21 cellular contexts compared by ENCODE assay signal in genomic region chr1:227765261-227766014, GRCh38. TPM values are rescaled to one million over a fixed set of nuclear protein-coding genes. Genes with fewer than 3 reads are reported as not detected.
A peak's percentile ranks its signal among the peaks of the same experiment; 100 is the strongest.
DNase-seq lines count a peak whose midpoint lies in the region; ATAC-seq and TF ChIP-seq lines count a peak whose summit lies in the region.
"Had no signal": no experiment of that assay in that cellular context is flagged by ENCODE, and none has a peak within 500 bp of the region (broad histone marks: within the 10 kb centered on the region; RNA-seq: fewer than 3 reads in every experiment).

No MANE protein-coding gene starts in this region.

- CTCF ChIA-PET in CD4-positive, alpha-beta memory T cell (lab: Charles Lee; ENCODE audit: partially characterized antibody), result interaction anchor here (0.7 to 8.1 kb wide), 10 partner anchors 10 to 317 kb away, joined by 3 to 206 read pairs (median 4); partner anchors contain the start of genes ARF1 and WNT9A

- TF ChIP-seq CTCF in RWPE2 (IDR thresholded peaks at IDR 0.05; ENCODE audit: poor library complexity, severe bottlenecking) (no peak), lower lobe of right lung (IDR thresholded peaks at IDR 0.05) (no peak), lower leg skin (IDR thresholded peaks at IDR 0.05) (no peak)

- no peaks in the 10 kb centered on the region for H3K27me3 ChIP-seq in BLaER1
- H3K27me3 ChIP-seq in CD4-positive, alpha-beta memory T cell (ENCODE audit: insufficient read depth, low read length), result no peaks in the 10 kb centered on the region
- H3K27me3 ChIP-seq in RWPE2 (ENCODE audit: insufficient read depth, poor library complexity, severe bottlenecking), result no peaks in the 10 kb centered on the region
- no peaks in the 10 kb centered on the region for H3K27me3 ChIP-seq in lower lobe of right lung (ENCODE audit: low read depth)
- H3K27me3 ChIP-seq: adrenal gland, hepatocyte, MG63, sigmoid colon, tibial nerve had no signal

- H3K36me3 Mint-ChIP-seq in CD4-positive, alpha-beta memory T cell, result peaks cover 14 to 25% of the 10 kb centered on the region in 2 donors
- peaks cover 53% of the 10 kb centered on the region for H3K36me3 Mint-ChIP-seq in activated T-helper 2 cell treated with anti-CD3 and anti-CD28 coated beads, Interferon-gamma antibody, Interleukin-2, Interleukin-4, amounts not matched to agents 10 μg/mL and 5 μg/mL and 100 μg/mL, durations not matched to agents 14 hours and 24 hours and 36 hours (ENCODE audit: low read depth)

- 95 to 96% methylated on average over 8 of the region's 8 CpGs for WGBS in lower leg skin, 2 donors

- ATAC-seq in RWPE2 (ENCODE audit: low read depth), result no peak
- no peak for ATAC-seq in lower lobe of right lung

- intact Hi-C loops in CD4-positive, alpha-beta memory T cell (cut with micrococcal nuclease), result loop anchor here (1.0 to 10.0 kb wide), 4 partner anchors 23 to 399 kb away; partner anchors contain the start of genes ARF1 and IBA57
- intact Hi-C loops in lower lobe of right lung (cut with DNase I), result loop anchor here (10.0 kb wide), 1 partner anchor 169 kb away; no protein-coding TSS in a partner anchor
- intact Hi-C loops in activated T-helper 2 cell treated with anti-CD3 and anti-CD28 coated beads, Interferon-gamma antibody, Interleukin-2, Interleukin-4, amounts not matched to agents 10 μg/mL and 5 μg/mL and 100 μg/mL, durations not matched to agents 14 hours and 24 hours and 36 hours (cut with micrococcal nuclease), result loop anchor here (1.0 to 10.0 kb wide), 2 partner anchors 23 to 319 kb away; partner anchors contain the start of gene ARF1
- intact Hi-C loops in lower leg skin (cut with DNase I; ENCODE audit: low total_unique reads), result no loop called here

- peaks cover 88% of the 10 kb centered on the region for H4K20me1 ChIP-seq in BLaER1

- no peak overlapping the region for H3K4me3 ChIP-seq in BLaER1
- H3K4me3 ChIP-seq in CD4-positive, alpha-beta memory T cell (ENCODE audit: low read length in 2 of 2), result peak overlapping the region in 1 of 2 donors; percentile 37
- no peak overlapping the region for H3K4me3 ChIP-seq in RWPE2 (ENCODE audit: severe bottlenecking)
- H3K4me3 ChIP-seq in lower lobe of right lung, result no peak overlapping the region
- no peak overlapping the region for H3K4me3 ChIP-seq in lower leg skin (ENCODE audit: low read depth, poor library complexity, severe bottlenecking)
- H3K4me3 ChIP-seq: adrenal gland, hepatocyte, MG63, sigmoid colon, tibial nerve had no signal

- peaks cover 60% of the 10 kb centered on the region for H3K4me1 ChIP-seq in BLaER1
- H3K4me1 ChIP-seq in CD4-positive, alpha-beta memory T cell (ENCODE audit: insufficient read depth, low read length), result peaks cover 74% of the 10 kb centered on the region
- peaks cover 14% of the 10 kb centered on the region for H3K4me1 ChIP-seq in RWPE2 (ENCODE audit: insufficient read depth, poor library complexity, severe bottlenecking)
- peaks cover 49% of the 10 kb centered on the region for H3K4me1 ChIP-seq in lower lobe of right lung

- H3K9me3 Mint-ChIP-seq in CD4-positive, alpha-beta memory T cell, result no peaks in the 10 kb centered on the region
- H3K9me3 Mint-ChIP-seq in activated T-helper 2 cell treated with anti-CD3 and anti-CD28 coated beads, Interferon-gamma antibody, Interleukin-2, Interleukin-4, amounts not matched to agents 10 μg/mL and 5 μg/mL and 100 μg/mL, durations not matched to agents 14 hours and 24 hours and 36 hours, result no peaks in the 10 kb centered on the region
- H3K9me3 Mint-ChIP-seq: activated T-helper 1 cell treated with anti-CD3 and anti-CD28 coated beads, Interleukin-12 subunit alpha, Interleukin-12 subunit beta, Interleukin-2, Interleukin-4 antibody, amounts not matched to agents 30 ng/mL and 10 ng/mL and 1 ng/mL, durations not matched to agents 14 hours and 24 hours and 36 hours had no signal

- H3K4me1 Mint-ChIP-seq in CD4-positive, alpha-beta memory T cell, result peaks cover 58 to 86% (median 70%) of the 10 kb centered on the region in 4 donors
- peaks cover 72% of the 10 kb centered on the region for H3K4me1 Mint-ChIP-seq in activated T-helper 2 cell treated with anti-CD3 and anti-CD28 coated beads, Interferon-gamma antibody, Interleukin-2, Interleukin-4, amounts not matched to agents 10 μg/mL and 5 μg/mL and 100 μg/mL, durations not matched to agents 14 hours and 24 hours and 36 hours (ENCODE audit: low read depth)

- H3K27ac Mint-ChIP-seq in CD4-positive, alpha-beta memory T cell, result peak overlapping the region; percentile 84 to 96 (median 90)
- H3K27ac Mint-ChIP-seq in activated T-helper 2 cell treated with anti-CD3 and anti-CD28 coated beads, Interferon-gamma antibody, Interleukin-2, Interleukin-4, amounts not matched to agents 10 μg/mL and 5 μg/mL and 100 μg/mL, durations not matched to agents 14 hours and 24 hours and 36 hours, result no peak overlapping the region

- H3K27ac ChIP-seq in BLaER1 (no peak overlapping the region), RWPE2 (ENCODE audit: poor library complexity, severe bottlenecking) (peak overlapping the region; percentile 84), lower lobe of right lung (peak overlapping the region; percentile 15)
- peak overlapping the region; percentile 34 for H3K27ac ChIP-seq in CD4-positive, alpha-beta memory T cell (ENCODE audit: low read depth, low read length)
- H3K27ac ChIP-seq: adrenal gland, epithelial cell of prostate, hepatocyte, sigmoid colon had no signal

- TF ChIP-seq POLR2A in lower leg skin (IDR thresholded peaks at IDR 0.05), result no peak

- no peaks in the 10 kb centered on the region for H3K27me3 Mint-ChIP-seq in CD4-positive, alpha-beta memory T cell
- no peaks in the 10 kb centered on the region for H3K27me3 Mint-ChIP-seq in activated T-helper 2 cell treated with anti-CD3 and anti-CD28 coated beads, Interferon-gamma antibody, Interleukin-2, Interleukin-4, amounts not matched to agents 10 μg/mL and 5 μg/mL and 100 μg/mL, durations not matched to agents 14 hours and 24 hours and 36 hours (ENCODE audit: low read depth)

- no peak for DNase-seq in CD4-positive, alpha-beta memory T cell
- no peak for DNase-seq in RWPE2 (ENCODE audit: low spot score)
- peak; percentile 27 for DNase-seq in lower lobe of right lung
- DNase-seq in GDM1 (lab: John Stamatoyannopoulos, UW), result no peak
- no peak for DNase-seq in activated T-helper 2 cell treated with anti-CD3 and anti-CD28 coated beads, Interferon-gamma antibody, Interleukin-2, Interleukin-4, amounts not matched to agents 10 μg/mL and 5 μg/mL and 100 μg/mL, durations not matched to agents 14 hours and 24 hours and 36 hours (ENCODE audit: low spot score)
- no peak for DNase-seq in lower leg skin (ENCODE audit: low spot score in 2 of 2)
- no peak for DNase-seq in SIG-M5 treated with dmso at 0.1 percent for 504 hours (lab: John Stamatoyannopoulos, UW; ENCODE audit: unreplicated experiment)
- DNase-seq: dermis blood vessel endothelial cell, GOT3, sigmoid colon, SW 1271 had no signal

- H3K36me3 ChIP-seq in BLaER1 (peaks cover 89% of the 10 kb centered on the region), RWPE2 (ENCODE audit: low read depth) (no peaks in the 10 kb centered on the region), lower lobe of right lung (peaks cover 44% of the 10 kb centered on the region)
- H3K36me3 ChIP-seq in CD4-positive, alpha-beta memory T cell (ENCODE audit: insufficient read depth, low read length), result no peaks in the 10 kb centered on the region

- H3K4me3 Mint-ChIP-seq in CD4-positive, alpha-beta memory T cell, result peak overlapping the region in 7 of 8 donors; percentile 74 to 88 (median 79)
- no peak overlapping the region for H3K4me3 Mint-ChIP-seq in activated T-helper 2 cell treated with anti-CD3 and anti-CD28 coated beads, Interferon-gamma antibody, Interleukin-2, Interleukin-4, amounts not matched to agents 10 μg/mL and 5 μg/mL and 100 μg/mL, durations not matched to agents 14 hours and 24 hours and 36 hours (ENCODE audit: low read depth)

- POLR2A ChIA-PET in CD4-positive, alpha-beta memory T cell (lab: Charles Lee; ENCODE audit: partially characterized antibody), result interaction anchor here (0.9 to 3.7 kb wide), 14 partner anchors 10 to 826 kb away, joined by 3 to 61 read pairs (median 6); partner anchors contain the start of genes JMJD4, SNAP47, WNT9A and ZNF678

- 0 out of 2 replicates have a peak overlapping the region, but pooled peaks have one; percentile 10 for H3K9ac ChIP-seq in BLaER1

- H3K4me2 ChIP-seq in BLaER1, result peak overlapping the region; percentile 59
- H3K4me2 ChIP-seq: hepatocyte had no signal

- H3K9me3 ChIP-seq in BLaER1 (no peaks in the 10 kb centered on the region), RWPE2 (ENCODE audit: severe bottlenecking) (no peaks in the 10 kb centered on the region), lower lobe of right lung (no peaks in the 10 kb centered on the region)
- H3K9me3 ChIP-seq in CD4-positive, alpha-beta memory T cell (ENCODE audit: control insufficient read depth in 1 of 2, low read length in 2 of 2), result no peaks in the 10 kb centered on the region
- H3K9me3 ChIP-seq: adrenal gland, MG63, sigmoid colon, tibial nerve had no signal

RNA-seq across cellular contexts. Expression of gene SNAP47, which starts 30.2 kb away (rescaled TPM):
- 10 to 100 TPM; 27.0 to 30.5 TPM for total RNA-seq in CD4-positive, alpha-beta memory T cell
- polyA plus RNA-seq in CD4-positive, alpha-beta memory T cell, result 10 to 100 TPM; 46.6 to 53.6 TPM
- total RNA-seq in lower lobe of right lung, result 23.1 TPM
- 28.4 and 29.3 TPM in 2 replicates for total RNA-seq in activated T-helper 2 cell treated with anti-CD3 and anti-CD28 coated beads, Interferon-gamma antibody, Interleukin-2, Interleukin-4, amounts not matched to agents 10 μg/mL and 5 μg/mL and 100 μg/mL, durations not matched to agents 14 hours and 24 hours and 36 hours
- 10 to 100 TPM; 25.2 to 41.9 (median 34.7) TPM for total RNA-seq in lower leg skin

RNA-seq across cellular contexts. Expression of gene JMJD4, which starts 30.3 kb away (rescaled TPM):
- total RNA-seq in CD4-positive, alpha-beta memory T cell, result 10 to 100 TPM; 32.4 to 34.1 TPM
- polyA plus RNA-seq in CD4-positive, alpha-beta memory T cell, result 10 to 100 TPM; 22.6 to 26.9 TPM
- total RNA-seq in lower lobe of right lung, result 14.9 TPM
- 26.6 and 27.5 TPM in 2 replicates for total RNA-seq in activated T-helper 2 cell treated with anti-CD3 and anti-CD28 coated beads, Interferon-gamma antibody, Interleukin-2, Interleukin-4, amounts not matched to agents 10 μg/mL and 5 μg/mL and 100 μg/mL, durations not matched to agents 14 hours and 24 hours and 36 hours
- total RNA-seq in lower leg skin, result 10 to 100 TPM; 11.8 to 22.9 (median 14.6) TPM

RNA-seq across cellular contexts. Expression of gene PRSS38, which starts 50.0 kb away (rescaled TPM):
- not detected for total RNA-seq in CD4-positive, alpha-beta memory T cell
- polyA plus RNA-seq in CD4-positive, alpha-beta memory T cell, result not detected
- not detected for total RNA-seq in lower lobe of right lung
- not detected in 2 replicates for total RNA-seq in activated T-helper 2 cell treated with anti-CD3 and anti-CD28 coated beads, Interferon-gamma antibody, Interleukin-2, Interleukin-4, amounts not matched to agents 10 μg/mL and 5 μg/mL and 100 μg/mL, durations not matched to agents 14 hours and 24 hours and 36 hours
- not detected for total RNA-seq in lower leg skin
- total RNA-seq: activated CD8-positive, alpha-beta memory T cell treated with anti-CD3 and anti-CD28 coated beads for 36 hours; activated T-helper 1 cell treated with anti-CD3 and anti-CD28 coated beads, Interleukin-12 subunit alpha, Interleukin-12 subunit beta, Interleukin-2, Interleukin-4 antibody, amounts not matched to agents 30 ng/mL and 10 ng/mL and 1 ng/mL, durations not matched to agents 14 hours and 24 hours and 36 hours; adrenal gland; bronchial epithelial cell; dermis blood vessel endothelial cell; hepatocyte; mammary epithelial cell; sigmoid colon; tibial nerve had no signal
- polyA plus RNA-seq: adrenal gland, hepatocyte, mammary epithelial cell, sigmoid colon had no signal
